Comparison of ENCODE assay signal across 8 cellular contexts in the genomic region with DNA sequence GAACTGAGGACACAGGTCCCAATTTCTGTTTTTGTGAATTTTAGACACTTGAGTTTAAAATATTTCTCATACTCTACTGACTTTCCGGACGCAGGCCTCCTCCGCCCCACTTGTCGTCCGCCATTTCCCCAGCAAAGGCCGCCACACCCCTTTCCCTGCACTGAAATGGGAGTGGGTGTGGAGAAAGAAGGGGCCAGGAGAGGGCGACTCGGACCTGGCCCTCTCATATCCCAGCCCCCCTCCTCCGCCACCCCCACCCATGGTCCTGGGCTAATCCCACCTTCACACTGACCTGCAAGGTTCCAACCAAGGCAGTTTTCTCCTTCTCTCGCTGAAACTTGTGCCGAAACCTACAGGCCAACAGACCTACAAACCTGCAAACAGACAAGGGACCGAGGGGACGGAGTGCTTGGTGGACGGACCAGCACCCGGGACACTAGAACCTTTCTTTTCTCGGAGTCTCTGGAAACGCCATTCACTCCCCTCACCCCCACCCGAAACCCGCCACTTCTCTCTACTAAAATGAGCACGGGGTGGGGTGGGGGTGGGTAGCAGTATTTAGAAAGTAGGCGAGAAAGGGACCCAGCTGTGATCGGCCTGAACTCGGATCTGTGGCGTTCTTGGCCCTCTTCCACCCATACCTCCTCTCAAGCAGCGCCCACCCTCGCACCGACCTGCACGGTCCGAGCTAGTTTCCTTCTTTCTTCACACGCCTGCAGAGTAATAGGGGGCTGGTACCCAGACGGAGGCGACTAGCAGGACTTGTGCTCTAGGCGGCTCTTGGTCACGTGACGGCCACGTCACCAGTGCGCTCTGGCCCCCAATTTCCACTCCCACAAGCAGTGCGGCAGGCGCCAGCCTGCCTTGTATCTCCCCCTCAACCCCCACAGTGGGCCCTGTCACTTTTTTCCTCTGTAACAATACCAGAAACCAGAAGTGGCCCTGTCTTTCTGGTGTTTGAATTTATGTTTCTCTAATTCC. TPM values are rescaled to one million over a fixed set of nuclear protein-coding genes. Genes with fewer than 3 reads are reported as not detected.
DNase-seq lines count a peak whose midpoint lies in the region; ATAC-seq and TF ChIP-seq lines count a peak whose summit lies in the region.

A gene (minus strand): TSS at position 790 of the 981 bp plus-strand sequence. CDS start 1,380 bp downstream, outside the sequence.

- H3K4me3 ChIP-seq in dorsolateral prefrontal cortex: peak within 1 kb of the TSS; percentile 25 to 83 (median 68)
- H3K4me3 ChIP-seq in lower leg skin (ENCODE audit: low read depth, poor library complexity, severe bottlenecking): peak within 1 kb of the TSS; percentile 38

- H3K27me3 ChIP-seq in dorsolateral prefrontal cortex: peaks cover 0 to 45% (median 9%) of the 10 kb centered on the region in 45 donors

- ATAC-seq in GM18907 (IDR thresholded peaks at IDR 0.05; ENCODE audit: unreplicated experiment): peak; percentile 96
- peak; percentile 89 for ATAC-seq in HG03159 (IDR thresholded peaks at IDR 0.05; ENCODE audit: unreplicated experiment)

- intact Hi-C loops in dorsolateral prefrontal cortex (cut with DNase I) (loop anchor here (5.0 kb wide), 2 partner anchors 40 to 180 kb away; a partner anchor contains a TSS), lower leg skin (cut with DNase I; ENCODE audit: low total_unique reads) (no loop called here)

- WGBS in lower leg skin, 2 donors: 0 to 32% methylated on average over 23 to 39 of the region's 39 CpGs

- DNase-seq in AG09319 (ENCODE audit: extremely low read depth, low read depth) (no peak), NCI-H345 treated with DMSO at 0.1 percent for 48 hours (lab: John Stamatoyannopoulos, UW; ENCODE audit: unreplicated experiment) (peak; percentile 34), dorsolateral prefrontal cortex (peak; percentile 75 to 87 (median 82)), lower leg skin (ENCODE audit: low spot score in 2 of 2) (peak; percentile 66 to 93)
- peak; percentile 76 for DNase-seq in activated CD4-positive, alpha-beta T cell treated with anti-CD3 and anti-CD28 coated beads for 48 hours
- peak; percentile 29 to 49 (median 42) for DNase-seq in stimulated activated CD4-positive, alpha-beta T cell treated with anti-CD3 and anti-CD28 coated beads, TNF-alpha, amount 100 ng/mL, for 1 hour (ENCODE audit: low read depth in 3 of 3, low spot score in 1 of 3)

- TF ChIP-seq CTCF in AG09319 (IDR thresholded peaks at IDR 0.05; ENCODE audit: low read depth, low read length) (peak; percentile 42), dorsolateral prefrontal cortex (IDR thresholded peaks at IDR 0.05 in 54 of 56, conservative IDR thresholded peaks at IDR 0.05 in 2 of 56; ENCODE audit: low read depth in 1 of 56, partially characterized antibody in 56 of 56) (peak in 52 of 56 donors; percentile 13 to 63 (median 43)), lower leg skin (IDR thresholded peaks at IDR 0.05) (no peak)

- H3K27ac ChIP-seq in dorsolateral prefrontal cortex: peak within 1 kb of the TSS in 55 of 59 donors; percentile 8 to 89 (median 74)

- TF ChIP-seq POLR2A in lower leg skin (IDR thresholded peaks at IDR 0.05): no peak

RNA-seq across cellular contexts. Expression of the gene that starts here (rescaled TPM):
- total RNA-seq in dorsolateral prefrontal cortex (10 to 100 TPM; 14.4 to 32.3 (median 23.9) TPM), lower leg skin (10 to 100 TPM; 13.6 to 28.6 (median 17.2) TPM)

Comparison
In these comparisons a context has a peak if more than half of its experiments do, and no peak if none do; other contexts are left out.
1. CTCF ChIP-seq: peak in AG09319 (single experiment) and dorsolateral prefrontal cortex (52 of 56); none in lower leg skin (0 of 3).